ENCODE assay signal across 1 cellular context in genomic region chr7:17492437-17492836, GRCh38.
TF ChIP-seq lines count a peak whose summit lies in the region.

No MANE protein-coding gene starts in this region.

TF ChIP-seq in GM12878, 131 proteins besides CTCF, POLR2A, EP300 and RAD21 (continued from another document and continues in another):
- no peak for TF ChIP-seq BCLAF1 (IDR thresholded peaks at IDR 0.05)
- TF ChIP-seq SP1 (IDR thresholded peaks at IDR 0.05; ENCODE audit: low read depth, low read length), result no peak
- no peak for TF ChIP-seq MTA3 (IDR thresholded peaks at IDR 0.05; ENCODE audit: borderline replicate concordance, low read length)
- TF ChIP-seq SKIL (IDR thresholded peaks at IDR 0.05; ENCODE audit: low read depth, poor library complexity, severe bottlenecking), result peak; percentile 88
- TF ChIP-seq SUZ12 (IDR thresholded peaks at IDR 0.05; ENCODE audit: unreplicated experiment), result no peak
- no peak for TF ChIP-seq CEBPB (IDR thresholded peaks at IDR 0.05; ENCODE audit: borderline replicate concordance in 1 of 2, low read depth in 2 of 2, low read length in 2 of 2)
- no peak for TF ChIP-seq EZH2 (IDR thresholded peaks at IDR 0.05; ENCODE audit: borderline replicate concordance, control insufficient read depth, low read depth, low read length)
- no peak for TF ChIP-seq TARDBP (IDR thresholded peaks at IDR 0.05; ENCODE audit: borderline replicate concordance)
- TF ChIP-seq SMARCA5 (IDR thresholded peaks at IDR 0.05), result no peak
- 0 out of 2 replicates have a peak, but pooled peaks have one; percentile 40 for TF ChIP-seq NBN (IDR thresholded peaks at IDR 0.05)
- no peak for TF ChIP-seq SUPT20H (IDR thresholded peaks at IDR 0.05; ENCODE audit: borderline replicate concordance, control insufficient read depth, low read depth, low read length)
- TF ChIP-seq IRF3 (IDR thresholded peaks at IDR 0.05), result no peak
- no peak for TF ChIP-seq IRF5 (IDR thresholded peaks at IDR 0.05; ENCODE audit: borderline replicate concordance)
- peak; percentile 62; the same call in 1 of the 2 replicates for TF ChIP-seq NFIC (IDR thresholded peaks at IDR 0.05; ENCODE audit: low read depth, low read length)
- TF ChIP-seq EGR1 (IDR thresholded peaks at IDR 0.05; ENCODE audit: borderline replicate concordance in 1 of 2, low read depth in 2 of 2, low read length in 2 of 2), result no peak
- no peak; a peak in 1 of 4 replicates for TF ChIP-seq BHLHE40 (IDR thresholded peaks at IDR 0.05; ENCODE audit: borderline replicate concordance in 1 of 2, low read depth in 2 of 2, low read length in 1 of 2)
- TF ChIP-seq, protein P1, sequence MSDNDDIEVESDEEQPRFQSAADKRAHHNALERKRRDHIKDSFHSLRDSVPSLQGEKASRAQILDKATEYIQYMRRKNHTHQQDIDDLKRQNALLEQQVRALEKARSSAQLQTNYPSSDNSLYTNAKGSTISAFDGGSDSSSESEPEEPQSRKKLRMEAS (IDR thresholded peaks at IDR 0.05; ENCODE audit: low read depth, low read length), result no peak; the same call in 1 of the 2 replicates
- TF ChIP-seq HCFC1 (IDR thresholded peaks at IDR 0.05; ENCODE audit: low read length), result no peak
- TF ChIP-seq, protein P2, sequence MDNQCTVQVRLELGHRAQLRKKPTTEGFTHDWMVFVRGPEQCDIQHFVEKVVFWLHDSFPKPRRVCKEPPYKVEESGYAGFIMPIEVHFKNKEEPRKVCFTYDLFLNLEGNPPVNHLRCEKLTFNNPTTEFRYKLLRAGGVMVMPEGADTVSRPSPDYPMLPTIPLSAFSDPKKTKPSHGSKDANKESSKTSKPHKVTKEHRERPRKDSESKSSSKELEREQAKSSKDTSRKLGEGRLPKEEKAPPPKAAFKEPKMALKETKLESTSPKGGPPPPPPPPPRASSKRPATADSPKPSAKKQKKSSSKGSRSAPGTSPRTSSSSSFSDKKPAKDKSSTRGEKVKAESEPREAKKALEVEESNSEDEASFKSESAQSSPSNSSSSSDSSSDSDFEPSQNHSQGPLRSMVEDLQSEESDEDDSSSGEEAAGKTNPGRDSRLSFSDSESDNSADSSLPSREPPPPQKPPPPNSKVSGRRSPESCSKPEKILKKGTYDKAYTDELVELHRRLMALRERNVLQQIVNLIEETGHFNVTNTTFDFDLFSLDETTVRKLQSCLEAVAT (IDR thresholded peaks at IDR 0.05), result no peak
- TF ChIP-seq PML (IDR thresholded peaks at IDR 0.05; ENCODE audit: low read length), result no peak
- peak; percentile 65 for TF ChIP-seq IKZF1 (conservative IDR thresholded peaks at IDR 0.05)
- no peak for TF ChIP-seq RBBP5 (conservative IDR thresholded peaks at IDR 0.05)
- peak; percentile 29 for TF ChIP-seq SMAD1 (IDR thresholded peaks at IDR 0.05; ENCODE audit: low read depth, partially characterized antibody)
- TF ChIP-seq NKRF (conservative IDR thresholded peaks at IDR 0.05), result no peak
- TF ChIP-seq KAT2A (conservative IDR thresholded peaks at IDR 0.05; ENCODE audit: control insufficient read depth, low read depth, low read length), result no peak
- TF ChIP-seq CHD4 (IDR thresholded peaks at IDR 0.05), result no peak
- TF ChIP-seq POLR2AphosphoS5 (IDR thresholded peaks at IDR 0.05; ENCODE audit: low read length), result no peak
- no peak for TF ChIP-seq ZNF24 (IDR thresholded peaks at IDR 0.05)
- TF ChIP-seq NFXL1 (IDR thresholded peaks at IDR 0.05; ENCODE audit: borderline replicate concordance), result no peak
- no peak for TF ChIP-seq TCF3 (IDR thresholded peaks at IDR 0.05; ENCODE audit: borderline replicate concordance, insufficient read depth, low read depth, low read length)
- no peak for TF ChIP-seq ATF3 (IDR thresholded peaks at IDR 0.05; ENCODE audit: borderline replicate concordance, extremely low read depth, low read depth, low read length)
- TF ChIP-seq HDGF (IDR thresholded peaks at IDR 0.05), result no peak
- TF ChIP-seq, protein P3, sequence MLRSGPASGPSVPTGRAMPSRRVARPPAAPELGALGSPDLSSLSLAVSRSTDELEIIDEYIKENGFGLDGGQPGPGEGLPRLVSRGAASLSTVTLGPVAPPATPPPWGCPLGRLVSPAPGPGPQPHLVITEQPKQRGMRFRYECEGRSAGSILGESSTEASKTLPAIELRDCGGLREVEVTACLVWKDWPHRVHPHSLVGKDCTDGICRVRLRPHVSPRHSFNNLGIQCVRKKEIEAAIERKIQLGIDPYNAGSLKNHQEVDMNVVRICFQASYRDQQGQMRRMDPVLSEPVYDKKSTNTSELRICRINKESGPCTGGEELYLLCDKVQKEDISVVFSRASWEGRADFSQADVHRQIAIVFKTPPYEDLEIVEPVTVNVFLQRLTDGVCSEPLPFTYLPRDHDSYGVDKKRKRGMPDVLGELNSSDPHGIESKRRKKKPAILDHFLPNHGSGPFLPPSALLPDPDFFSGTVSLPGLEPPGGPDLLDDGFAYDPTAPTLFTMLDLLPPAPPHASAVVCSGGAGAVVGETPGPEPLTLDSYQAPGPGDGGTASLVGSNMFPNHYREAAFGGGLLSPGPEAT (IDR thresholded peaks at IDR 0.05; ENCODE audit: low read depth), result peak; percentile 83; the same call in 1 of the 2 replicates
- TF ChIP-seq, protein P4, sequence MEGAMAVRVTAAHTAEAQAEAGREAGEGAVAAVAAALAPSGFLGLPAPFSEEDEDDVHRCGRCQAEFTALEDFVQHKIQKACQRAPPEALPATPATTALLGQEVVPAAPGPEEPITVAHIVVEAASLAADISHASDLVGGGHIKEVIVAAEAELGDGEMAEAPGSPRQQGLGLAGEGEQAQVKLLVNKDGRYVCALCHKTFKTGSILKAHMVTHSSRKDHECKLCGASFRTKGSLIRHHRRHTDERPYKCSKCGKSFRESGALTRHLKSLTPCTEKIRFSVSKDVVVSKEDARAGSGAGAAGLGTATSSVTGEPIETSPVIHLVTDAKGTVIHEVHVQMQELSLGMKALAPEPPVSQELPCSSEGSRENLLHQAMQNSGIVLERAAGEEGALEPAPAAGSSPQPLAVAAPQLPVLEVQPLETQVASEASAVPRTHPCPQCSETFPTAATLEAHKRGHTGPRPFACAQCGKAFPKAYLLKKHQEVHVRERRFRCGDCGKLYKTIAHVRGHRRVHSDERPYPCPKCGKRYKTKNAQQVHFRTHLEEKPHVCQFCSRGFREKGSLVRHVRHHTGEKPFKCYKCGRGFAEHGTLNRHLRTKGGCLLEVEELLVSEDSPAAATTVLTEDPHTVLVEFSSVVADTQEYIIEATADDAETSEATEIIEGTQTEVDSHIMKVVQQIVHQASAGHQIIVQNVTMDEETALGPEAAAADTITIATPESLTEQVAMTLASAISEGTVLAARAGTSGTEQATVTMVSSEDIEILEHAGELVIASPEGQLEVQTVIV (IDR thresholded peaks at IDR 0.05; ENCODE audit: borderline replicate concordance, partially characterized antibody), result no peak
- no peak for TF ChIP-seq BCL3 (IDR thresholded peaks at IDR 0.05; ENCODE audit: borderline replicate concordance, insufficient read depth, low read depth, low read length, poor library complexity, severe bottlenecking)
- no peak for TF ChIP-seq SIN3A (IDR thresholded peaks at IDR 0.05; ENCODE audit: low read depth, low read length)
- no peak for TF ChIP-seq WRNIP1 (IDR thresholded peaks at IDR 0.05; ENCODE audit: borderline replicate concordance, low read depth, low read length)
